ENCODE assay signal across 1 cellular context in the genomic region with DNA sequence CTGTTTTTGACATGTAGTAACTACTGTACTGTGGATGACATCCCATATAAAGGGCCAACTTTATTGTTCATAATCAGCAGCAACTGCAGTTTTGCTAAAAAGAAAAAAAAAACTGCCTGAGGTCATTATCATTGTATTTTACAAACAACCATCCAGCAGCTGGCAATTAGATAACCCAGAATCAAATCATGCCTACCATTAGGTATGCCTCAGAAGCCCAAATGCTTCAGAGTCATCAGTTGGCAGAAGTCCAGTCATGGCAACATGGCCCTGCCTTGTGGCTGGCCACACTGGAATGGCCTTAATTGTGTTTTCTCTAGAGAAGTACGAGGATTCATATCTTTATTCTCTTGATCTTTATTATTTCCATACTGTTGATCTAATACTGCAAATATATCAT.
TF ChIP-seq lines count a peak whose summit lies in the region.

No MANE protein-coding gene starts in this region.

TF ChIP-seq in SK-N-SH treated with all-trans-retinoic acid at 6 μM for 48 hours, 23 proteins besides CTCF, POLR2A, EP300 and RAD21 (continued from another document):
- TF ChIP-seq CSDC2 (CRISPR knock-in tag; IDR thresholded peaks at IDR 0.05) (no peak), ARNTL (CRISPR knock-in tag; IDR thresholded peaks at IDR 0.05; ENCODE audit: borderline replicate concordance, low read depth) (no peak), PPARA (CRISPR knock-in tag; IDR thresholded peaks at IDR 0.05; ENCODE audit: borderline replicate concordance) (no peak)
